In the genomic region with DNA sequence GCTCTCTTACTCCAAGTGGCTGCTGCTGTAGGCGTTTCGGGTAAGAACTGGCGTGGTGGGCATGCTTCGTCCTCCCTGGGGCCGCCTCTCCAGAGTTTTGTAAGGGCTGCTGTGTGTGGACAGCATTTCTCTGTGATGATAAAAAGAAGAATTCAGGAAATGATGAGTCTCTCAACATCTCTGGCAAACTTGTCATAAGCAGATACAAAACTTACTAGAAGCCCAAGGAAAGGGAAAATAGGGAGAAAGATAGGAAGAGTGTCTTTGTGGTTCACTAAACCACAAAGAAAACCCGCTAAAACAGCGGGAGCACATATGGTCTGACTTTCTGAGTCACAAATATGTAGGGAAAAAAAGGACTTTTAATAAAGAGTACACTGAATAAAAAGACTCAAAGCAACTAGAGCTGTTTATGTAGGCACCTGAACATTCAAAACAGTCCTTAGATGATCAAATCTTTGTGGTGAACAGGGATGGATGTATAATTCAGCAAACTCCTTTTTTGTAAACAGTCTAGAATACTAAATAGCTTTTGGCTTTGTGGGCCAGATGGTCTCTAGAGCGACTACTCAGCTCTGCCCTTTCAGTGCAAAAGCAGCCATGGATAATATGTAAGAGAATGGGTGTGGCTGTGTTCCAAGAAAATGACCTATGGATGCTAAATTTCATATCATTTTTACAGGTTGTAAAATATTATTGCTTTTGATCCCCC, we compare ENCODE assay signal across 11 cellular contexts.
DNase-seq lines count a peak whose midpoint lies in the region; FAIRE-seq and TF ChIP-seq lines count a peak whose summit lies in the region.
"Had no signal": no experiment of that assay in that cellular context is flagged by ENCODE, and none has a peak within 500 bp of the region (broad histone marks: within the 10 kb centered on the region; RNA-seq: fewer than 3 reads in every experiment).

No MANE protein-coding gene starts in this region.

- peak; percentile 35 for DNase-seq in DMS 273 treated with DMSO at 0.1 percent for 48 hours (lab: John Stamatoyannopoulos, UW)
- DNase-seq in M059J (ENCODE audit: low read depth): peak; percentile 46
- no peak for DNase-seq in colonic mucosa
- no peak for DNase-seq in HTR-8/SVneo (ENCODE audit: insufficient read length, low spot score)
- DNase-seq in DMS79 (lab: John Stamatoyannopoulos, UW): no peak
- no peak for DNase-seq in activated effector memory CD4-positive, alpha-beta T cell treated with anti-CD3 and anti-CD28 coated beads, Interleukin-2, amount 50 U/mL, for 16 hours
- DNase-seq in T-helper 2 cell: no peak
- DNase-seq: activated CD8-positive, alpha-beta T cell treated with anti-CD3 and anti-CD28 coated beads, Interleukin-2, amount 10 ng/mL, durations not matched to agents 7 days and 5 days; effector CD8-positive, alpha-beta T cell had no signal

- H3K4me1 ChIP-seq in colonic mucosa: peaks cover 12% of the 10 kb centered on the region
- H3K4me1 ChIP-seq in neutrophil (ENCODE audit: control insufficient read depth in 1 of 2, insufficient read depth in 1 of 2, low read depth in 1 of 2, low read length in 1 of 2): no peaks in the 10 kb centered on the region

- H3K27ac ChIP-seq in colonic mucosa (peak overlapping the region; percentile 50), neutrophil (peak overlapping the region; percentile 11)

- no peak overlapping the region for H3K9ac ChIP-seq in colonic mucosa (ENCODE audit: low read depth in 2 of 2, low read length in 2 of 2)

- intact Hi-C loops in colonic mucosa (cut with DNase I): no loop called here

- H3K27me3 ChIP-seq in colonic mucosa: no peaks in the 10 kb centered on the region
- no peaks in the 10 kb centered on the region for H3K27me3 ChIP-seq in neutrophil
- H3K27me3 ChIP-seq: MG63 had no signal

- no peaks in the 10 kb centered on the region for H3K9me3 ChIP-seq in colonic mucosa
- H3K9me3 ChIP-seq in neutrophil: no peaks in the 10 kb centered on the region
- H3K9me3 ChIP-seq: MG63 had no signal

- H3K36me3 ChIP-seq in colonic mucosa: no peaks in the 10 kb centered on the region
- peaks cover 94% of the 10 kb centered on the region for H3K36me3 ChIP-seq in neutrophil
- H3K36me3 ChIP-seq: MG63 had no signal

- H3K4me3 ChIP-seq in colonic mucosa (no peak overlapping the region), neutrophil (ENCODE audit: low read depth in 1 of 2, low read length in 1 of 2) (no peak overlapping the region)
- H3K4me3 ChIP-seq: MG63 had no signal

- FAIRE-seq in HTR-8/SVneo (lab: Jason Lieb, UNC): no peak

- TF ChIP-seq CTCF in colonic mucosa (IDR thresholded peaks at IDR 0.05) (no peak), neutrophil (IDR thresholded peaks at IDR 0.05) (no peak)

Comparison
In these comparisons a context has a peak if more than half of its experiments do, and no peak if none do; other contexts are left out.
1. DNase-seq: peak in DMS 273 treated with DMSO at 0.1 percent for 48 hours (single experiment) and M059J (single experiment); none in colonic mucosa (single experiment), HTR-8/SVneo (single experiment), DMS79 (single experiment), activated effector memory CD4-positive, alpha-beta T cell treated with anti-CD3 and anti-CD28 coated beads, Interleukin-2, amount 50 U/mL, for 16 hours (single experiment) and T-helper 2 cell (0 of 5).